26 cellular contexts compared by ENCODE assay signal in the genomic region with DNA sequence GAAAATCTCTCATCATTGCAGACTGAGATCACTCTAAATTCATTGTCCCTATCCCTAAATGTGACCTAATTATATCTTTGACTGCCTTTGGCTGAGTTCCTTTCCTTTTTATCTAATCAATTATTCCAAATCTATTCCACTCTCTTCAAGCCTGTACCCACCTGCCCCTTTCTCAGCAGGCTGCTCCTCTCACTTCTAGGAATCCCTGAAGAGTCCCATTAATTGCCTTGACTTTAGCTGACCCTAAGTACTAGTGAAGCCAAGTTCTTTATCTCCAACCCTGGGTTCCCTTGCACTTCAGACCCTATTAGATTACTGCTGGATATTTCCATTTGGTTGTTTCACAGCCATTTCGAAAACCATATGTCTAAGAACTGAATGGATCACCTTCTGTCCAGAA.
DNase-seq lines count a peak whose midpoint lies in the region; ATAC-seq and TF ChIP-seq lines count a peak whose summit lies in the region.
"Had no signal": no experiment of that assay in that cellular context is flagged by ENCODE, and none has a peak within 500 bp of the region (broad histone marks: within the 10 kb centered on the region; RNA-seq: fewer than 3 reads in every experiment).

No MANE protein-coding gene starts in this region.

- H2AFZ ChIP-seq in neural progenitor cell (replicated peaks) = no peak overlapping the region

- H3K79me1 ChIP-seq in mesendoderm (ENCODE audit: low read length) = no peaks in the 10 kb centered on the region

- peaks cover 19% of the 10 kb centered on the region for H4K20me1 ChIP-seq in neural progenitor cell (ENCODE audit: low read depth)
- H4K20me1 ChIP-seq: BLaER1 had no signal

- POLR2A ChIA-PET in HEK293 (lab: Yijun Ruan, JAX) = interaction anchor here (0.5 kb wide), 1 partner anchor 826 kb away, joined by 7 read pairs; no protein-coding TSS in a partner anchor

- no peak overlapping the region for H2AK5ac ChIP-seq in mesendoderm (ENCODE audit: low read length)

- no peaks in the 10 kb centered on the region; the same call in 1 of the 2 replicates for H3K4me1 ChIP-seq in HEK293 (ENCODE audit: control insufficient read depth, insufficient read depth, low read length)
- H3K4me1 ChIP-seq in mesendoderm (ENCODE audit: control insufficient read depth, low read depth, low read length) = peaks cover 3% of the 10 kb centered on the region
- H3K4me1 ChIP-seq in neural progenitor cell = peaks cover 63% of the 10 kb centered on the region
- H3K4me1 ChIP-seq: BE2C, BLaER1 had no signal

- TF ChIP-seq CTCF in HEK293 (tag by site-specific recombination; IDR thresholded peaks at IDR 0.05) (no peak), neural progenitor cell (IDR thresholded peaks at IDR 0.05) (no peak)

- H3K36me3 Mint-ChIP-seq in neural progenitor cell = peaks cover 31% of the 10 kb centered on the region
- no peaks in the 10 kb centered on the region for H3K36me3 Mint-ChIP-seq in T-helper 2 cell treated with Interferon-gamma antibody and Interleukin-4, amounts not matched to agents 5 μg/mL and 100 μg/mL, for 36 hours (ENCODE audit: low read depth)
- no peaks in the 10 kb centered on the region for H3K36me3 Mint-ChIP-seq in activated T-helper 17 cell treated with anti-CD3 and anti-CD28 coated beads, Interleukin-2, amount 50 U/mL, for 72 hours (ENCODE audit: low read depth)
- H3K36me3 Mint-ChIP-seq: CD14-positive monocyte; CD4-positive, CD25-positive, alpha-beta regulatory T cell; CD8-positive, alpha-beta T cell had no signal

- ATAC-seq in Right ventricle myocardium inferior = peak; percentile 20
- no peak for ATAC-seq in Right ventricle myocardium superior (ENCODE audit: poor library complexity)
- no peak for ATAC-seq in activated T-helper 17 cell treated with anti-CD3 and anti-CD28 coated beads, Interleukin-2, amount 50 U/mL, for 72 hours (replicated peaks)
- ATAC-seq in HG03139 (IDR thresholded peaks at IDR 0.05; ENCODE audit: unreplicated experiment) = no peak
- ATAC-seq: CD8-positive, alpha-beta T cell; GM12878 had no signal

- H3K4me3 ChIP-seq in HEK293 (ENCODE audit: low read depth, low read length) (no peak overlapping the region), mesendoderm (ENCODE audit: low read length) (no peak overlapping the region), neural progenitor cell (no peak overlapping the region)
- H3K4me3 ChIP-seq: BLaER1, GM12878 had no signal

- H3K27ac Mint-ChIP-seq in neural progenitor cell = peak overlapping the region; percentile 28
- no peak overlapping the region for H3K27ac Mint-ChIP-seq in T-helper 2 cell treated with Interferon-gamma antibody and Interleukin-4, amounts not matched to agents 5 μg/mL and 100 μg/mL, for 36 hours
- no peak overlapping the region for H3K27ac Mint-ChIP-seq in activated T-helper 17 cell treated with anti-CD3 and anti-CD28 coated beads, Interleukin-2, amount 50 U/mL, for 72 hours
- H3K27ac Mint-ChIP-seq: CD14-positive monocyte; CD4-positive, CD25-positive, alpha-beta regulatory T cell; CD8-positive, alpha-beta T cell had no signal

- H3K36me3 ChIP-seq in HEK293 (ENCODE audit: control insufficient read depth in 2 of 2, insufficient read depth in 1 of 2, low read length in 2 of 2) (no peaks in the 10 kb centered on the region), mesendoderm (ENCODE audit: control insufficient read depth, insufficient read depth, low read length) (no peaks in the 10 kb centered on the region), neural progenitor cell (peaks cover 22% of the 10 kb centered on the region)
- H3K36me3 ChIP-seq: BE2C, BLaER1 had no signal

- DNase-seq in Right ventricle myocardium inferior (ENCODE audit: missing footprints) = no peak
- no peak for DNase-seq in Right ventricle myocardium superior
- peak; percentile 86 for DNase-seq in mesendoderm
- no peak for DNase-seq in neural progenitor cell (ENCODE audit: low spot score)
- DNase-seq in T-helper 2 cell treated with Interferon-gamma antibody and Interleukin-4, amounts not matched to agents 5 μg/mL and 100 μg/mL, for 36 hours (ENCODE audit: low spot score) = no peak
- DNase-seq: 8988T; ACHN; BE2C; C1 segment of cervical spinal cord; Caco-2; Calu3; CD4-positive, CD25-positive, alpha-beta regulatory T cell; CD8-positive, alpha-beta T cell; DMS 273 treated with DMSO at 0.1 percent for 48 hours; DMS153; DMS53; DMS79; DND-41; EL; GDM1 had no signal

- no peaks in the 10 kb centered on the region for H3K9me3 ChIP-seq in HEK293 (ENCODE audit: control insufficient read depth, insufficient read depth, low read depth, low read length)
- no peaks in the 10 kb centered on the region for H3K9me3 ChIP-seq in neural progenitor cell (ENCODE audit: low read depth)
- H3K9me3 ChIP-seq: BE2C, BLaER1, Caco-2 had no signal

- H4K5ac ChIP-seq in mesendoderm (ENCODE audit: low read length) = no peak overlapping the region

- H3K27me3 ChIP-seq in mesendoderm (ENCODE audit: insufficient read depth, low read length, poor library complexity) = no peaks in the 10 kb centered on the region
- no peaks in the 10 kb centered on the region for H3K27me3 ChIP-seq in neural progenitor cell
- H3K27me3 ChIP-seq: BE2C, BLaER1 had no signal

- peaks cover 64% of the 10 kb centered on the region for H3F3A ChIP-seq in neural progenitor cell (ENCODE audit: low read depth)

- H3K56ac ChIP-seq in mesendoderm (ENCODE audit: low read length) = no peak overlapping the region

- no peak overlapping the region for H3K18ac ChIP-seq in mesendoderm (ENCODE audit: low read length)

- peaks cover 13% of the 10 kb centered on the region for H3K27me3 Mint-ChIP-seq in neural progenitor cell (ENCODE audit: insufficient read depth, low read depth)
- peaks cover 2% of the 10 kb centered on the region for H3K27me3 Mint-ChIP-seq in T-helper 2 cell treated with Interferon-gamma antibody and Interleukin-4, amounts not matched to agents 5 μg/mL and 100 μg/mL, for 36 hours (ENCODE audit: low read depth)
- H3K27me3 Mint-ChIP-seq in activated T-helper 17 cell treated with anti-CD3 and anti-CD28 coated beads, Interleukin-2, amount 50 U/mL, for 72 hours = peaks cover 10% of the 10 kb centered on the region

- no peak overlapping the region for H4K8ac ChIP-seq in mesendoderm (ENCODE audit: low read depth, low read length)

- H3K23ac ChIP-seq in mesendoderm (ENCODE audit: low read length) = no peak overlapping the region

- H3K4me1 Mint-ChIP-seq in neural progenitor cell = peaks cover 45% of the 10 kb centered on the region
- H3K4me1 Mint-ChIP-seq in T-helper 2 cell treated with Interferon-gamma antibody and Interleukin-4, amounts not matched to agents 5 μg/mL and 100 μg/mL, for 36 hours (ENCODE audit: low read depth) = no peaks in the 10 kb centered on the region
- no peaks in the 10 kb centered on the region for H3K4me1 Mint-ChIP-seq in activated T-helper 17 cell treated with anti-CD3 and anti-CD28 coated beads, Interleukin-2, amount 50 U/mL, for 72 hours
- H3K4me1 Mint-ChIP-seq: CD14-positive monocyte; CD4-positive, CD25-positive, alpha-beta regulatory T cell had no signal

- H3K27ac ChIP-seq in HEK293 (ENCODE audit: extremely low read depth, low read depth, low read length) (no peak overlapping the region), mesendoderm (ENCODE audit: low read depth, low read length) (no peak overlapping the region), neural progenitor cell (peak overlapping the region; percentile 39)
- H3K27ac ChIP-seq: BLaER1 had no signal

- H3K9me3 Mint-ChIP-seq in neural progenitor cell = peaks cover 23% of the 10 kb centered on the region
- H3K9me3 Mint-ChIP-seq in T-helper 2 cell treated with Interferon-gamma antibody and Interleukin-4, amounts not matched to agents 5 μg/mL and 100 μg/mL, for 36 hours = no peaks in the 10 kb centered on the region
- no peaks in the 10 kb centered on the region for H3K9me3 Mint-ChIP-seq in activated T-helper 17 cell treated with anti-CD3 and anti-CD28 coated beads, Interleukin-2, amount 50 U/mL, for 72 hours
- H3K9me3 Mint-ChIP-seq: CD4-positive, CD25-positive, alpha-beta regulatory T cell; CD8-positive, alpha-beta T cell had no signal

- H2BK15ac ChIP-seq in mesendoderm (replicated peaks; ENCODE audit: low read depth) = no peak overlapping the region

- no peaks in the 10 kb centered on the region for H3K79me2 ChIP-seq in mesendoderm (ENCODE audit: control insufficient read depth, insufficient read depth, low read length)
- peaks cover 96% of the 10 kb centered on the region for H3K79me2 ChIP-seq in neural progenitor cell (ENCODE audit: low read depth)

- H3K4me2 ChIP-seq in mesendoderm (ENCODE audit: low read length) = no peak overlapping the region
- peak overlapping the region; percentile 36 for H3K4me2 ChIP-seq in neural progenitor cell
- H3K4me2 ChIP-seq: BLaER1 had no signal

- no peak overlapping the region for H2BK5ac ChIP-seq in mesendoderm (ENCODE audit: low read length)

- H3K9ac ChIP-seq in mesendoderm (ENCODE audit: low read length) = no peak overlapping the region
- H3K9ac ChIP-seq in neural progenitor cell = no peak overlapping the region
- H3K9ac ChIP-seq: BLaER1 had no signal

- CTCF ChIA-PET in HEK293 (lab: Yijun Ruan, JAX) = no interaction called here

- H3K4ac ChIP-seq in mesendoderm (ENCODE audit: low read depth, low read length) = no peak overlapping the region

- intact Hi-C loops in Right ventricle myocardium inferior (cut with DNase I) = no loop called here
- intact Hi-C loops in Right ventricle myocardium superior (cut with DNase I) = no loop called here

- no CpG with 5 or more reads among the region's 1 CpG for WGBS in mesendoderm (ENCODE audit: extremely low coverage, insufficient coverage, low lambda C conversion rate)

- H2BK120ac ChIP-seq in mesendoderm (ENCODE audit: low read depth, low read length) = no peak overlapping the region

- H3K4me3 Mint-ChIP-seq in neural progenitor cell = no peak overlapping the region
- no peak overlapping the region for H3K4me3 Mint-ChIP-seq in T-helper 2 cell treated with Interferon-gamma antibody and Interleukin-4, amounts not matched to agents 5 μg/mL and 100 μg/mL, for 36 hours
- H3K4me3 Mint-ChIP-seq in activated T-helper 17 cell treated with anti-CD3 and anti-CD28 coated beads, Interleukin-2, amount 50 U/mL, for 72 hours = no peak overlapping the region
- H3K4me3 Mint-ChIP-seq: CD14-positive monocyte; CD4-positive, CD25-positive, alpha-beta regulatory T cell; CD8-positive, alpha-beta T cell had no signal

TF ChIP-seq in HEK293, 187 proteins besides CTCF, POLR2A, EP300 and RAD21 (continues in another document):
- no peak for TF ChIP-seq ZNF202 (tag by site-specific recombination; IDR thresholded peaks at IDR 0.05; ENCODE audit: borderline replicate concordance)
- TF ChIP-seq, protein P1, sequence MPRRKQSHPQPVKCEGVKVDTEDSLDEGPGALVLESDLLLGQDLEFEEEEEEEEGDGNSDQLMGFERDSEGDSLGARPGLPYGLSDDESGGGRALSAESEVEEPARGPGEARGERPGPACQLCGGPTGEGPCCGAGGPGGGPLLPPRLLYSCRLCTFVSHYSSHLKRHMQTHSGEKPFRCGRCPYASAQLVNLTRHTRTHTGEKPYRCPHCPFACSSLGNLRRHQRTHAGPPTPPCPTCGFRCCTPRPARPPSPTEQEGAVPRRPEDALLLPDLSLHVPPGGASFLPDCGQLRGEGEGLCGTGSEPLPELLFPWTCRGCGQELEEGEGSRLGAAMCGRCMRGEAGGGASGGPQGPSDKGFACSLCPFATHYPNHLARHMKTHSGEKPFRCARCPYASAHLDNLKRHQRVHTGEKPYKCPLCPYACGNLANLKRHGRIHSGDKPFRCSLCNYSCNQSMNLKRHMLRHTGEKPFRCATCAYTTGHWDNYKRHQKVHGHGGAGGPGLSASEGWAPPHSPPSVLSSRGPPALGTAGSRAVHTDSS (tag by site-specific recombination; IDR thresholded peaks at IDR 0.05) = no peak
